In genomic region chr10:103854265-103854686, GRCh38 we compare ENCODE assay signal across 8 cellular contexts. TPM values are rescaled to one million over a fixed set of nuclear protein-coding genes. Genes with fewer than 3 reads are reported as not detected.
A peak's percentile ranks its signal among the peaks of the same experiment; 100 is the strongest.
DNase-seq lines count a peak whose midpoint lies in the region; ATAC-seq, FAIRE-seq and TF ChIP-seq lines count a peak whose summit lies in the region.

No MANE protein-coding gene starts in this region.

- WGBS in pancreas, 2 donors: 15 to 20% methylated on average over 13 of the region's 13 CpGs

- DNase-seq in SJSA1 (ENCODE audit: low read depth in 1 of 2, low spot score in 2 of 2) (no peak), fibroblast of mammary gland (ENCODE audit: low read depth) (peak; percentile 69), pancreas (no peak), GF-D8 (lab: John Stamatoyannopoulos, UW) (no peak), NCI-H187 treated with DMSO at 0.1 percent for 48 hours (lab: John Stamatoyannopoulos, UW) (no peak), NCI-H748 (lab: John Stamatoyannopoulos, UW; ENCODE audit: unreplicated experiment) (no peak), D721Med (ENCODE audit: insufficient read length, low spot score) (no peak)

- H3K9me3 ChIP-seq in ES-I3 (ENCODE audit: control insufficient read depth, insufficient read depth, low read length): no peaks in the 10 kb centered on the region
- H3K9me3 ChIP-seq in SJSA1 (replicated peaks): no peaks in the 10 kb centered on the region
- no peaks in the 10 kb centered on the region for H3K9me3 ChIP-seq in pancreas

- intact Hi-C loops in pancreas (cut with DNase I): no loop called here

- H3K27ac ChIP-seq in SJSA1 (no peak overlapping the region), pancreas (peak overlapping the region in 2 of 4 donors; percentile 64 to 72)

- H3K36me3 ChIP-seq in ES-I3 (ENCODE audit: insufficient read depth, low read length) (no peaks in the 10 kb centered on the region), SJSA1 (no peaks in the 10 kb centered on the region), pancreas (no peaks in the 10 kb centered on the region)

- TF ChIP-seq CTCF in fibroblast of mammary gland (conservative IDR thresholded peaks at IDR 0.05; ENCODE audit: control insufficient read depth, insufficient read depth, low read depth, low read length): no peak
- TF ChIP-seq CTCF in pancreas (IDR thresholded peaks at IDR 0.05): no peak
- TF ChIP-seq CTCF in D721Med (IDR thresholded peaks at IDR 0.05; ENCODE audit: insufficient read depth, missing control alignments): no peak

- H3K27me3 ChIP-seq in SJSA1 (replicated peaks) (peaks cover 30% of the 10 kb centered on the region), pancreas (no peaks in the 10 kb centered on the region)

- ATAC-seq in pancreas: no peak

- H3K9ac ChIP-seq in ES-I3 (ENCODE audit: low read depth, low read length): peak overlapping the region; percentile 79; the same call in 1 of the 2 replicates

- H3K4me3 ChIP-seq in SJSA1 (peak overlapping the region; percentile 37), fibroblast of mammary gland (ENCODE audit: control insufficient read depth, low read depth, low read length) (peak overlapping the region; percentile 70), pancreas (peak overlapping the region in 3 of 4 donors; percentile 47 to 57 (median 54))

- H3K4me1 ChIP-seq in ES-I3 (ENCODE audit: insufficient read depth, low read length) (peaks cover 15% of the 10 kb centered on the region), SJSA1 (replicated peaks) (peaks cover 20% of the 10 kb centered on the region), pancreas (peaks cover 0 to 12% (median 0%) of the 10 kb centered on the region in 3 donors)

- no peak for FAIRE-seq in pancreas (lab: Jason Lieb, UNC)
- FAIRE-seq in D721Med (lab: Jason Lieb, UNC): no peak

RNA-seq across cellular contexts. Expression of gene SH3PXD2A, which starts 1.1 kb away (rescaled TPM):
- total RNA-seq in SJSA1 (2014; rRNA removed; shearing (Covaris generic)): 10.3 and 13.4 TPM in 2 replicates
- total RNA-seq in pancreas: 10 to 100 TPM in 1 of 6 donors, 1 to 10 TPM in 5; 3.9 to 16.4 (median 6.7) TPM
- 10 to 100 TPM in 1 of 2 donors, 1 to 10 TPM in 1; 8.1 to 10.6 TPM for polyA plus RNA-seq in pancreas
